ENCODE assay signal across 18 cellular contexts in the genomic region with DNA sequence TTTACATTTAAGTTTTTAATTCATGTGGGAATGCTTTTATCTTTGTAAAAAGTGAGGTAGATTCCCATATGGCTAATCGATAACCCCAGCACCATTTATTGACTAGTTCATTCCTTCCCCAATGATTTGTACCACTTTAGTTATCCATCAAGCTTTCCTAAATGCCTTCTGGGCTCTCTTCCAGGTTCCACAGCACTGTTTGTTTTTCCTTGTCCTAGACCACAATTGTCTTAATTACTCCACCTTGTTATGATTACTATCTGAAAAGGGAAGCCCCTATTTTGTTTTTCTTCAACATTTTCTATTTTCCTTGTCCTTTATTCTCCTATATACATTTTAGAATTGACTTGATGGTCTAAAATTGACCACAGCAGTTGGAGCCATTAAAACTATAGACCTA. TPM values are rescaled to one million over a fixed set of nuclear protein-coding genes. Genes with fewer than 3 reads are reported as not detected.
DNase-seq lines count a peak whose midpoint lies in the region; ATAC-seq and TF ChIP-seq lines count a peak whose summit lies in the region.
"Had no signal": no experiment of that assay in that cellular context is flagged by ENCODE, and none has a peak within 500 bp of the region (broad histone marks: within the 10 kb centered on the region; RNA-seq: fewer than 3 reads in every experiment).

No MANE protein-coding gene starts in this region.

- peak; percentile 44 for ATAC-seq in left colon
- ATAC-seq: effector memory CD8-positive, alpha-beta T cell; left cardiac atrium; upper lobe of right lung had no signal

- DNase-seq in HEK293T (ENCODE audit: extremely low spot score) (no peak), NCI-H1417 treated with DMSO at 0.1 percent for 48 hours (lab: John Stamatoyannopoulos, UW) (peak; percentile 28), NCI-H774 (lab: John Stamatoyannopoulos, UW) (peak; percentile 31), left colon (no peak), posterior vena cava (ENCODE audit: low spot score) (no peak), epidermal melanocyte (ENCODE audit: insufficient read length, low spot score) (no peak), kidney glomerular epithelial cell (lab: John Stamatoyannopoulos, UW) (no peak)
- no peak for DNase-seq in activated effector memory CD4-positive, alpha-beta T cell treated with anti-CD3 and anti-CD28 coated beads, Interleukin-2, amount 50 U/mL, for 16 hours
- DNase-seq: activated B cell treated with CpG ODN at 0.5 μM for 24 hours; amniotic stem cell; BE2C; effector memory CD8-positive, alpha-beta T cell; GOT3; KBM-7; left cardiac atrium; midbrain; NCI-H187; upper lobe of right lung had no signal

- intact Hi-C loops in left colon (cut with DNase I, micrococcal nuclease): no loop called here
- intact Hi-C loops in posterior vena cava (cut with DNase I): no loop called here

- CTCF ChIA-PET in HEK293T (lab: Yijun Ruan, JAX): no interaction called here

- POLR2A ChIA-PET in HEK293T (lab: Yijun Ruan, JAX): no interaction called here

TF ChIP-seq in HEK293T, 16 proteins besides CTCF, POLR2A, EP300 and RAD21:
- no peak for TF ChIP-seq ELF4 (IDR thresholded peaks at IDR 0.05)
- TF ChIP-seq ARNT (IDR thresholded peaks at IDR 0.05): no peak
- TF ChIP-seq SP1 (IDR thresholded peaks at IDR 0.05): no peak
- TF ChIP-seq ZNF384 (IDR thresholded peaks at IDR 0.05): no peak
- TF ChIP-seq TARDBP (IDR thresholded peaks at IDR 0.05): no peak
- TF ChIP-seq FOXA1 (IDR thresholded peaks at IDR 0.05): no peak
- no peak for TF ChIP-seq BHLHE40 (IDR thresholded peaks at IDR 0.05; ENCODE audit: borderline replicate concordance)
- TF ChIP-seq SUZ12 (IDR thresholded peaks at IDR 0.05): no peak
- TF ChIP-seq L3MBTL2 (conservative IDR thresholded peaks at IDR 0.05): no peak
- TF ChIP-seq, protein P1, sequence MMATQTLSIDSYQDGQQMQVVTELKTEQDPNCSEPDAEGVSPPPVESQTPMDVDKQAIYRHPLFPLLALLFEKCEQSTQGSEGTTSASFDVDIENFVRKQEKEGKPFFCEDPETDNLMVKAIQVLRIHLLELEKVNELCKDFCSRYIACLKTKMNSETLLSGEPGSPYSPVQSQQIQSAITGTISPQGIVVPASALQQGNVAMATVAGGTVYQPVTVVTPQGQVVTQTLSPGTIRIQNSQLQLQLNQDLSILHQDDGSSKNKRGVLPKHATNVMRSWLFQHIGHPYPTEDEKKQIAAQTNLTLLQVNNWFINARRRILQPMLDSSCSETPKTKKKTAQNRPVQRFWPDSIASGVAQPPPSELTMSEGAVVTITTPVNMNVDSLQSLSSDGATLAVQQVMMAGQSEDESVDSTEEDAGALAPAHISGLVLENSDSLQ (IDR thresholded peaks at IDR 0.05): peak; percentile 50; the same call in 1 of the 2 replicates
- no peak for TF ChIP-seq LEF1 (IDR thresholded peaks at IDR 0.05; ENCODE audit: borderline replicate concordance)
- TF ChIP-seq CTBP1 (IDR thresholded peaks at IDR 0.05; ENCODE audit: borderline replicate concordance): 0 out of 2 replicates have a peak, but pooled peaks have one; percentile 28
- TF ChIP-seq FOXK2 (IDR thresholded peaks at IDR 0.05): no peak
- TF ChIP-seq FOXM1 (IDR thresholded peaks at IDR 0.05; ENCODE audit: borderline replicate concordance): no peak
- no peak for TF ChIP-seq HDGF (IDR thresholded peaks at IDR 0.05; ENCODE audit: borderline replicate concordance)
- TF ChIP-seq NFRKB (IDR thresholded peaks at IDR 0.05): no peak

RNA-seq across cellular contexts. Expression of gene GPRIN3, which starts 48.5 kb away (rescaled TPM):
- total RNA-seq in left colon: 10 to 100 TPM; 16.6 to 21.1 TPM
- total RNA-seq in posterior vena cava: 1 to 10 TPM; 3.5 to 5.4 TPM

Comparison
In these comparisons a context has a peak if more than half of its experiments do, and no peak if none do; other contexts are left out.
1. DNase-seq: peak in NCI-H1417 treated with DMSO at 0.1 percent for 48 hours (single experiment) and NCI-H774 (single experiment); none in HEK293T (single experiment), left colon (0 of 2), posterior vena cava (single experiment), epidermal melanocyte (single experiment), activated effector memory CD4-positive, alpha-beta T cell treated with anti-CD3 and anti-CD28 coated beads, Interleukin-2, amount 50 U/mL, for 16 hours (single experiment) and kidney glomerular epithelial cell (single experiment).